8 cellular contexts compared by ENCODE assay signal in the genomic region with DNA sequence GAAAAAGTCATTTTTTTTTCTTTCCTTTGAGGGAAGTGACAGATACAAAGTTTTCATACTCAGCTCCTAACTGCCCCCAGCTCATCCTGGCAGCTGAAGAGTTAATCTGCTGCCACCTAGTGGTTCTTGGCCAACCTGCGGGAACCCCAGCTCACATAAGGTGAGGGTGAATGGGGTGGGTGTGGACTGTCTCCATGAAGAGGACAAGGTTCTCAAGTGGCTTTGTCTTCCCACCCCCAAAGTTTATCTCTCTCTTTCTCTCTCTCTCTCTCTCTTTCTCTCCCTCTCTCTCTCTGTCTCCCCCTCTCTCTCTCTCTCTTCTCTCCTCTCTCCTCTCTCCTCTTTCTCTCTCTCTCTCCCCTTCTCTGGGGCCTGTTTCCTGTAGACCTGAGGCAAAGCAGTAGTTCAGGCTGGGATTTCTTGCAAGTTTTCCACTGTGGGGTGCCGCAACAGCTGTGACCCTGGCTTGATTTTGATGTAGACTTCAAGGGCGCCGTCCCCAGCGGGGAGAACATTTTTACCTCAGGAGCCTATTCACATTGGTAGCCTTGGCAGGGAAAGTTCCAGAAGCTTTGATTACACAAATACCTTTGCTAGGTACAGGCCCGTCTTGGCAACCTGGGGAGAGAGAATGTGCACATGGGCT.
A peak's percentile ranks its signal among the peaks of the same experiment; 100 is the strongest.
DNase-seq lines count a peak whose midpoint lies in the region; ATAC-seq and TF ChIP-seq lines count a peak whose summit lies in the region.

No MANE protein-coding gene starts in this region.

- CTCF ChIA-PET in AG04450 (lab: Charles Lee): interaction anchor here (0.6 to 3.9 kb wide), 28 partner anchors 9 to 1307 kb away, joined by 3 to 22 read pairs (median 4); no protein-coding TSS in a partner anchor

- no peak overlapping the region for H3K4me3 ChIP-seq in AG04450 (ENCODE audit: low read depth, low read length)
- no peak overlapping the region for H3K4me3 ChIP-seq in WERI-Rb-1 (ENCODE audit: low read depth, low read length)
- no peak overlapping the region for H3K4me3 ChIP-seq in right lobe of liver

- H3K27ac ChIP-seq in AG04450 (ENCODE audit: low read depth, low read length): no peak overlapping the region
- H3K27ac ChIP-seq in WERI-Rb-1: no peak overlapping the region
- H3K27ac ChIP-seq in right lobe of liver: no peak overlapping the region

- H3K36me3 ChIP-seq in WERI-Rb-1 (no peaks in the 10 kb centered on the region), right lobe of liver (no peaks in the 10 kb centered on the region)

- POLR2A ChIA-PET in AG04450 (lab: Yijun Ruan, JAX): interaction anchor here (0.6 kb wide), 1 partner anchor 206 kb away, joined by 11 read pairs; no protein-coding TSS in a partner anchor

- no peaks in the 10 kb centered on the region for H3K4me1 ChIP-seq in right lobe of liver

- H3K4me1 Mint-ChIP-seq in central memory CD8-positive, alpha-beta T cell: no peaks in the 10 kb centered on the region

- DNase-seq in AG04450 (ENCODE audit: low read depth, low spot score) (peak; percentile 6), NCI-H2196 (lab: John Stamatoyannopoulos, UW; ENCODE audit: unreplicated experiment) (peak; percentile 70), WERI-Rb-1 (peak; percentile 71), right lobe of liver (peak in 2 of 3 donors; percentile 37 to 66)
- no peak for DNase-seq in central memory CD8-positive, alpha-beta T cell (ENCODE audit: low spot score in 2 of 2)
- DNase-seq in stimulated activated CD8-positive, alpha-beta memory T cell treated with anti-CD3 and anti-CD28 coated beads, Interleukin-7, amount 100 ng/mL, for 24 hours (ENCODE audit: low read depth): peak; percentile 33

- H3K9me3 Mint-ChIP-seq in central memory CD8-positive, alpha-beta T cell: no peaks in the 10 kb centered on the region

- H3K4me3 Mint-ChIP-seq in central memory CD8-positive, alpha-beta T cell: no peak overlapping the region

- H3K27ac Mint-ChIP-seq in central memory CD8-positive, alpha-beta T cell (ENCODE audit: low read depth): no peak overlapping the region

- H3K27me3 Mint-ChIP-seq in central memory CD8-positive, alpha-beta T cell: peaks cover 34% of the 10 kb centered on the region

- H3K27me3 ChIP-seq in AG04450 (ENCODE audit: control insufficient read depth, insufficient read depth, low read length) (peaks cover 2% of the 10 kb centered on the region), WERI-Rb-1 (ENCODE audit: insufficient read depth, low read depth, severe bottlenecking) (no peaks in the 10 kb centered on the region), right lobe of liver (no peaks in the 10 kb centered on the region)

- ATAC-seq in GM18868 (IDR thresholded peaks at IDR 0.05; ENCODE audit: unreplicated experiment) (peak; percentile 97), HG03103 (IDR thresholded peaks at IDR 0.05; ENCODE audit: low read depth, unreplicated experiment) (peak; percentile 95), right lobe of liver (peak; percentile 90 to 94 (median 91))
- peak; percentile 54 for ATAC-seq in central memory CD8-positive, alpha-beta T cell (replicated peaks; ENCODE audit: extremely low read depth, poor library complexity, severe bottlenecking)

- H3K9me3 ChIP-seq in AG04450 (ENCODE audit: control insufficient read depth, insufficient read depth, low read length): no peaks in the 10 kb centered on the region
- H3K9me3 ChIP-seq in WERI-Rb-1 (ENCODE audit: severe bottlenecking): no peaks in the 10 kb centered on the region
- H3K9me3 ChIP-seq in right lobe of liver: no peaks in the 10 kb centered on the region

- peaks cover 2% of the 10 kb centered on the region for H3K36me3 Mint-ChIP-seq in central memory CD8-positive, alpha-beta T cell (ENCODE audit: insufficient read depth)

- intact Hi-C loops in right lobe of liver (cut with DNase I): no loop called here

- no peak for TF ChIP-seq POLR2A in right lobe of liver (IDR thresholded peaks at IDR 0.05)

- 43% methylated on average over 6 of the region's 6 CpGs for WGBS in right lobe of liver (ENCODE audit: insufficient coverage, low coverage, low lambda C conversion rate, missing lambda C conversion rate)

- TF ChIP-seq CTCF in AG04450 (IDR thresholded peaks at IDR 0.05; ENCODE audit: low read depth, low read length) (peak; percentile 83), WERI-Rb-1 (IDR thresholded peaks at IDR 0.05; ENCODE audit: low read depth, low read length) (peak; percentile 86), right lobe of liver (IDR thresholded peaks at IDR 0.05) (peak; percentile 60 to 77 (median 68))

Comparison
In these comparisons a context has a peak if more than half of its experiments do, and no peak if none do; other contexts are left out.
1. DNase-seq: peak in AG04450 (single experiment), NCI-H2196 (single experiment), WERI-Rb-1 (single experiment), right lobe of liver (2 of 3) and stimulated activated CD8-positive, alpha-beta memory T cell treated with anti-CD3 and anti-CD28 coated beads, Interleukin-7, amount 100 ng/mL, for 24 hours (single experiment); none in central memory CD8-positive, alpha-beta T cell (0 of 2).
2. Peak in every context shown above with its lines, with median percentiles within 50 percentile points of each other: CTCF ChIP-seq and ATAC-seq.